11 cellular contexts compared by ENCODE assay signal in the genomic region with DNA sequence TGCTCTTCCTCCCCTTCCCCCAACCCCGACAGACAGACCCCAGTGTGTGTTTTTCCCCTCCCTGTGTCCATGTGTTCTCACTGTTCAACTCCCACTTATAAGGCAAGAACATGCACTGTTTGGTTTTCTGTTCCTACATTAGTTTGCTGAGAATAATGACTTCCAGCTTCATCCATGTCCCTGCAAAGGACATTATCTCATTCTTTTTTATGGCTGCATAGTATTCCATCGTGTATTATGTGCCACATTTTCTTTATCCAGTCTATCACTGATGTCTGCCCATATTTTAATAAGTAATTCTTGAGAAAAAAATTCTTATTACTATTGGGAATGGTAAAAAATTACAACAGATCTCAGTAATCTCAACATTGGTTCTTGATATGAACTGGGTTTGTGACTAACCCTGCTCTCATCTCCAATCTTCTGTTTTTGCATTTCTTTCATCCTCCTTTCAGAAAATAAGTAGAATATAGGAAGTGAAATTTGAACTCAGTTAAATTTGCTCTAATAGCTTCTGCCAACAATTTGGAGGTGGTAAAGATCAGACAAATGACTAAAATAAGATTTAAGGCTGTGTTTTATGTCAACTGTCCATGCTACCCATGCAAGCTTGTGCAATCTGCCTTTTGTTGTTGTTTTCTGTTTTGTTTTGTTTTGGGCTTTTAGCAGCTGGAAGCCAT. TPM values are rescaled to one million over a fixed set of nuclear protein-coding genes. Genes with fewer than 3 reads are reported as not detected.
DNase-seq lines count a peak whose midpoint lies in the region; ATAC-seq, FAIRE-seq and TF ChIP-seq lines count a peak whose summit lies in the region.
"Had no signal": no experiment of that assay in that cellular context is flagged by ENCODE, and none has a peak within 500 bp of the region (broad histone marks: within the 10 kb centered on the region; RNA-seq: fewer than 3 reads in every experiment).

No MANE protein-coding gene starts in this region.

- H3K27me3 Mint-ChIP-seq in CD4-positive, CD25-positive, alpha-beta regulatory T cell, result no peaks in the 10 kb centered on the region
- H3K27me3 Mint-ChIP-seq in activated B cell treated with CpG ODN at 0.5 μM for 24 hours, result no peaks in the 10 kb centered on the region
- H3K27me3 Mint-ChIP-seq in naive B cell, result no peaks in the 10 kb centered on the region
- no peaks in the 10 kb centered on the region for H3K27me3 Mint-ChIP-seq in T-helper 2 cell treated with Interferon-gamma antibody and Interleukin-4, amounts not matched to agents 5 μg/mL and 100 μg/mL, for 36 hours (ENCODE audit: low read depth)

- H3K27me3 ChIP-seq in CD4-positive, CD25-positive, alpha-beta regulatory T cell (ENCODE audit: control insufficient read depth, insufficient read depth, low read length), result no peaks in the 10 kb centered on the region

- peak overlapping the region; percentile 37 for H3K27ac ChIP-seq in CD4-positive, CD25-positive, alpha-beta regulatory T cell (ENCODE audit: insufficient read depth, low read length, poor library complexity, severe bottlenecking)
- H3K27ac ChIP-seq: SK-N-MC had no signal

- no peak for ATAC-seq in CD4-positive, CD25-positive, alpha-beta regulatory T cell (ENCODE audit: low read depth in 2 of 2)
- ATAC-seq in activated B cell treated with CpG ODN at 0.5 μM for 24 hours (ENCODE audit: low read depth) (no peak), naive B cell (ENCODE audit: low read depth in 2 of 2) (no peak), GM18517 (IDR thresholded peaks at IDR 0.05; ENCODE audit: unreplicated experiment) (no peak)

- POLR2A ChIA-PET in activated B cell treated with CpG ODN at 0.5 μM for 24 hours (lab: Charles Lee), result interaction anchor here (0.9 to 9.0 kb wide), 4 partner anchors 12 to 41 kb away, joined by 3 to 115 read pairs (median 7); a partner anchor contains a TSS

- peak overlapping the region in 2 of 3 donors; percentile 51 to 58 for H3K27ac Mint-ChIP-seq in CD4-positive, CD25-positive, alpha-beta regulatory T cell
- peak overlapping the region; percentile 92 for H3K27ac Mint-ChIP-seq in activated B cell treated with CpG ODN at 0.5 μM for 24 hours
- peak overlapping the region; percentile 3 to 100 (median 70) for H3K27ac Mint-ChIP-seq in naive B cell
- no peak overlapping the region for H3K27ac Mint-ChIP-seq in T-helper 2 cell treated with Interferon-gamma antibody and Interleukin-4, amounts not matched to agents 5 μg/mL and 100 μg/mL, for 36 hours

- H3K4me3 ChIP-seq in CD4-positive, CD25-positive, alpha-beta regulatory T cell (ENCODE audit: low read depth, low read length), result no peak overlapping the region
- H3K4me3 ChIP-seq: SK-N-MC had no signal

- peak overlapping the region in 1 of 4 donors; percentile 31 for H3K4me3 Mint-ChIP-seq in CD4-positive, CD25-positive, alpha-beta regulatory T cell
- peak overlapping the region; percentile 62 for H3K4me3 Mint-ChIP-seq in activated B cell treated with CpG ODN at 0.5 μM for 24 hours
- peak overlapping the region; percentile 10 to 81 (median 59) for H3K4me3 Mint-ChIP-seq in naive B cell
- H3K4me3 Mint-ChIP-seq in T-helper 2 cell treated with Interferon-gamma antibody and Interleukin-4, amounts not matched to agents 5 μg/mL and 100 μg/mL, for 36 hours, result no peak overlapping the region

- CTCF ChIA-PET in activated B cell treated with CpG ODN at 0.5 μM for 24 hours (lab: Charles Lee), result interaction anchor here (0.9 to 2.2 kb wide), 2 partner anchors 11 to 13 kb away, joined by 4 to 17 read pairs; a partner anchor contains a TSS

- no peak for TF ChIP-seq POLR2A in GM12891 (IDR thresholded peaks at IDR 0.05; ENCODE audit: low read depth, low read length)

- H3K9me3 Mint-ChIP-seq in CD4-positive, CD25-positive, alpha-beta regulatory T cell, result no peaks in the 10 kb centered on the region
- H3K9me3 Mint-ChIP-seq in activated B cell treated with CpG ODN at 0.5 μM for 24 hours (peaks cover 6% of the 10 kb centered on the region), naive B cell (peaks cover 0 to 4% (median 0%) of the 10 kb centered on the region in 7 donors)
- no peaks in the 10 kb centered on the region for H3K9me3 Mint-ChIP-seq in T-helper 2 cell treated with Interferon-gamma antibody and Interleukin-4, amounts not matched to agents 5 μg/mL and 100 μg/mL, for 36 hours

- peaks cover 41% of the 10 kb centered on the region for H3K4me1 ChIP-seq in CD4-positive, CD25-positive, alpha-beta regulatory T cell (ENCODE audit: control insufficient read depth, insufficient read depth, low read length, poor library complexity, severe bottlenecking)

- peaks cover 86% of the 10 kb centered on the region for H3K36me3 ChIP-seq in CD4-positive, CD25-positive, alpha-beta regulatory T cell (ENCODE audit: control insufficient read depth, insufficient read depth, low read length)

- H3K9me3 ChIP-seq in CD4-positive, CD25-positive, alpha-beta regulatory T cell (ENCODE audit: control insufficient read depth in 2 of 2, low read length in 2 of 2), result no peaks in the 10 kb centered on the region

- peaks cover 67% of the 10 kb centered on the region for H3K36me3 Mint-ChIP-seq in CD4-positive, CD25-positive, alpha-beta regulatory T cell
- peaks cover 86% of the 10 kb centered on the region for H3K36me3 Mint-ChIP-seq in activated B cell treated with CpG ODN at 0.5 μM for 24 hours (ENCODE audit: low read depth)
- H3K36me3 Mint-ChIP-seq in naive B cell, result peaks cover 23 to 31% of the 10 kb centered on the region in 2 donors
- H3K36me3 Mint-ChIP-seq in T-helper 2 cell treated with Interferon-gamma antibody and Interleukin-4, amounts not matched to agents 5 μg/mL and 100 μg/mL, for 36 hours (ENCODE audit: low read depth), result peaks cover 67% of the 10 kb centered on the region

- FAIRE-seq in GM12891 (lab: Jason Lieb, UNC), result peak; percentile 51

- intact Hi-C loops in activated B cell treated with CpG ODN at 0.5 μM for 24 hours (cut with micrococcal nuclease), result loop anchor here (1.0 kb wide), 1 partner anchor 10 kb away; no protein-coding TSS in a partner anchor

- H3K4me1 Mint-ChIP-seq in CD4-positive, CD25-positive, alpha-beta regulatory T cell, result peaks cover 37 to 73% (median 45%) of the 10 kb centered on the region in 4 donors
- H3K4me1 Mint-ChIP-seq in activated B cell treated with CpG ODN at 0.5 μM for 24 hours (peaks cover 76% of the 10 kb centered on the region), naive B cell (peaks cover 30 to 75% (median 37%) of the 10 kb centered on the region in 3 donors)
- peaks cover 11% of the 10 kb centered on the region for H3K4me1 Mint-ChIP-seq in T-helper 2 cell treated with Interferon-gamma antibody and Interleukin-4, amounts not matched to agents 5 μg/mL and 100 μg/mL, for 36 hours (ENCODE audit: low read depth)

- no peak for DNase-seq in CD4-positive, CD25-positive, alpha-beta regulatory T cell
- DNase-seq in GM12891 (ENCODE audit: insufficient read length, low spot score) (no peak), activated B cell treated with CpG ODN at 0.5 μM for 24 hours (no peak), naive B cell (no peak), T-helper 2 cell (no peak)
- DNase-seq in T-helper 2 cell treated with Interferon-gamma antibody and Interleukin-4, amounts not matched to agents 5 μg/mL and 100 μg/mL, for 36 hours (ENCODE audit: low spot score), result no peak
- DNase-seq: HCEC 1CT, NCI-H446 treated with DMSO at 0.1 percent for 48 hours, NCI-H748 treated with DMSO at 0.1 percent for 48 hours had no signal

- no peak for TF ChIP-seq CTCF in activated B cell treated with CpG ODN at 0.5 μM for 24 hours (IDR thresholded peaks at IDR 0.05)

TF ChIP-seq in GM12891, 5 proteins besides CTCF, POLR2A, EP300 and RAD21:
- TF ChIP-seq PAX5 (IDR thresholded peaks at IDR 0.05; ENCODE audit: insufficient read depth, low read length, severe bottlenecking) (no peak), SPI1 (IDR thresholded peaks at IDR 0.05; ENCODE audit: low read depth, low read length) (0 out of 2 replicates have a peak, but pooled peaks have one; percentile 53)
TF ChIP-seq in GM12891: peak in this region for 1.

RNA-seq across cellular contexts. Expression of a gene that starts 11.1 kb away (rescaled TPM):
- 208 TPM for total RNA-seq in CD4-positive, CD25-positive, alpha-beta regulatory T cell
- 10 to 100 TPM; 13.7 to 21.6 (median 17.0) TPM for polyA plus RNA-seq in CD4-positive, CD25-positive, alpha-beta regulatory T cell
- 9.9 TPM for polyA plus RNA-seq in GM12891 (2012; ENCODE audit: low read depth, missing spikeins)
- 160 and 186 TPM in 2 replicates for total RNA-seq in activated B cell treated with CpG ODN at 0.5 μM for 24 hours
- polyA plus RNA-seq in naive B cell (ENCODE audit: low read depth in 6 of 6), result 10 to 100 TPM; 28.6 to 54.3 (median 34.5) TPM

RNA-seq across cellular contexts. Expression of a gene that starts 18.2 kb away (rescaled TPM):
- 146 TPM for total RNA-seq in CD4-positive, CD25-positive, alpha-beta regulatory T cell
- polyA plus RNA-seq in CD4-positive, CD25-positive, alpha-beta regulatory T cell, result 10 to 100 TPM; 32.5 to 44.6 (median 42.5) TPM
- polyA plus RNA-seq in GM12891 (2012; ENCODE audit: low read depth, missing spikeins), result 65.3 TPM
- 140 and 163 TPM in 2 replicates for total RNA-seq in activated B cell treated with CpG ODN at 0.5 μM for 24 hours
- 10 to 100 TPM; 12.8 to 65.6 (median 38.0) TPM for polyA plus RNA-seq in naive B cell (ENCODE audit: low read depth in 6 of 6)
